Comparison of ENCODE assay signal across 31 cellular contexts in genomic region chr10:127715249-127715648, GRCh38. TPM values are rescaled to one million over a fixed set of nuclear protein-coding genes. Genes with fewer than 3 reads are reported as not detected.
"Had no signal": no experiment of that assay in that cellular context is flagged by ENCODE, and none has a peak within 500 bp of the region (broad histone marks: within the 10 kb centered on the region; RNA-seq: fewer than 3 reads in every experiment).

No MANE protein-coding gene starts in this region.

- H3K4me3 ChIP-seq: left ventricle myocardium inferior, lung, mucosa of descending colon, ovary, right atrium auricular region, right lobe of liver, smooth muscle cell, stomach, testis, thyroid gland, transverse colon, upper lobe of left lung, vagina had no signal

- H3K4me2 ChIP-seq: smooth muscle cell had no signal

- H3K27ac ChIP-seq: left ventricle myocardium inferior, ovary, right atrium auricular region, right lobe of liver, stomach, testis, thyroid gland, transverse colon, upper lobe of left lung, vagina had no signal

- H3K4me3 Mint-ChIP-seq: mesothelial cell of epicardium; naive thymus-derived CD4-positive, alpha-beta T cell; natural killer cell treated with Interleukin-12 subunit alpha and Interleukin-12 subunit beta and Interleukin-15 and Interleukin-18, amount 100 ng/mL, for 72 hours; stimulated activated naive B cell treated with anti-CD40 and anti-IgM and Interleukin-4, amounts not matched to agents 10 μg/mL and 1 μg/mL and 100 μg/mL, for 72 hours had no signal

- H3K9me3 ChIP-seq: left ventricle myocardium inferior, mucosa of descending colon, ovary, right atrium auricular region, right lobe of liver, stomach, testis, thyroid gland, transverse colon, upper lobe of left lung, vagina had no signal

- DNase-seq: islet precursor cell; left ventricle myocardium inferior; mesendoderm; mucosa of descending colon; ovary; right lobe of liver; stimulated activated CD4-positive, alpha-beta T cell treated with anti-CD3 and anti-CD28 coated beads, Interleukin-1b, Interleukin-23, amount 100 ng/mL, for 48 hours; stimulated activated CD4-positive, alpha-beta T cell treated with anti-CD3 and anti-CD28 coated beads, Interleukin-2, amount 100 ng/mL, for 48 hours; stimulated activated CD4-positive, alpha-beta T cell treated with anti-CD3 and anti-CD28 coated beads, Interleukin-4, amount 100 ng/mL, for 4 hours; stimulated activated naive B cell treated with anti-CD40 and anti-IgM and Interleukin-4, amounts not matched to agents 10 μg/mL and 1 μg/mL and 100 μg/mL, for 72 hours; stimulated activated naive CD8-positive, alpha-beta T cell treated with anti-CD3 and anti-CD28 coated beads, Interleukin-15, Interleukin-2, amounts not matched to agents 100 U/mL and 50 U/mL, for 24 hours; stomach; testis; thyroid gland; transverse colon; upper lobe of left lung had no signal

- H3K9me3 Mint-ChIP-seq: natural killer cell treated with Interleukin-12 subunit alpha and Interleukin-12 subunit beta and Interleukin-15 and Interleukin-18, amount 100 ng/mL, for 72 hours; stimulated activated naive B cell treated with anti-CD40 and anti-IgM and Interleukin-4, amounts not matched to agents 10 μg/mL and 1 μg/mL and 100 μg/mL, for 72 hours had no signal

- H3K36me3 Mint-ChIP-seq: mesothelial cell of epicardium; naive thymus-derived CD4-positive, alpha-beta T cell; natural killer cell treated with Interleukin-12 subunit alpha and Interleukin-12 subunit beta and Interleukin-15 and Interleukin-18, amount 100 ng/mL, for 72 hours; stimulated activated naive B cell treated with anti-CD40 and anti-IgM and Interleukin-4, amounts not matched to agents 10 μg/mL and 1 μg/mL and 100 μg/mL, for 72 hours had no signal

- H3K4me1 ChIP-seq: left ventricle myocardium inferior, right atrium auricular region, right lobe of liver, stomach, testis, thyroid gland, transverse colon, upper lobe of left lung, vagina had no signal

- H3K27me3 ChIP-seq: ovary, right atrium auricular region, right lobe of liver, testis, thyroid gland, transverse colon, upper lobe of left lung, vagina had no signal

- H3K4me1 Mint-ChIP-seq: mesothelial cell of epicardium; naive thymus-derived CD4-positive, alpha-beta T cell had no signal

- ATAC-seq: mucosa of descending colon; naive thymus-derived CD4-positive, alpha-beta T cell; natural killer cell treated with Interleukin-12 subunit alpha and Interleukin-12 subunit beta and Interleukin-15 and Interleukin-18, amount 100 ng/mL, for 72 hours; stimulated activated naive B cell treated with anti-CD40 and anti-IgM and Interleukin-4, amounts not matched to agents 10 μg/mL and 1 μg/mL and 100 μg/mL, for 72 hours; stimulated activated naive CD8-positive, alpha-beta T cell treated with anti-CD3 and anti-CD28 coated beads, Interleukin-15, Interleukin-2, amounts not matched to agents 100 U/mL and 50 U/mL, for 24 hours had no signal

- H3K36me3 ChIP-seq: left ventricle myocardium inferior, ovary, right atrium auricular region, right lobe of liver, stomach, thyroid gland, transverse colon, upper lobe of left lung, vagina had no signal

- H3K27ac Mint-ChIP-seq: mesothelial cell of epicardium; naive thymus-derived CD4-positive, alpha-beta T cell; natural killer cell treated with Interleukin-12 subunit alpha and Interleukin-12 subunit beta and Interleukin-15 and Interleukin-18, amount 100 ng/mL, for 72 hours; progenitor cell of endocrine pancreas; stimulated activated naive B cell treated with anti-CD40 and anti-IgM and Interleukin-4, amounts not matched to agents 10 μg/mL and 1 μg/mL and 100 μg/mL, for 72 hours had no signal

- H3K27me3 Mint-ChIP-seq: progenitor cell of endocrine pancreas had no signal

RNA-seq across cellular contexts. Expression of gene FOXI2, which starts 21.7 kb away (rescaled TPM):
- total RNA-seq: mesothelial cell of epicardium; myocyte; natural killer cell treated with Interleukin-12 subunit alpha and Interleukin-12 subunit beta and Interleukin-15 and Interleukin-18, amount 100 ng/mL, for 72 hours; omental fat pad; pulmonary artery endothelial cell; renal cortical epithelial cell; right atrium auricular region; right lobe of liver; skeletal muscle tissue; smooth muscle cell; urinary bladder had no signal
- polyA plus RNA-seq: naive thymus-derived CD4-positive, alpha-beta T cell; neural cell; smooth muscle cell had no signal
